9 cellular contexts compared by ENCODE assay signal in the genomic region with DNA sequence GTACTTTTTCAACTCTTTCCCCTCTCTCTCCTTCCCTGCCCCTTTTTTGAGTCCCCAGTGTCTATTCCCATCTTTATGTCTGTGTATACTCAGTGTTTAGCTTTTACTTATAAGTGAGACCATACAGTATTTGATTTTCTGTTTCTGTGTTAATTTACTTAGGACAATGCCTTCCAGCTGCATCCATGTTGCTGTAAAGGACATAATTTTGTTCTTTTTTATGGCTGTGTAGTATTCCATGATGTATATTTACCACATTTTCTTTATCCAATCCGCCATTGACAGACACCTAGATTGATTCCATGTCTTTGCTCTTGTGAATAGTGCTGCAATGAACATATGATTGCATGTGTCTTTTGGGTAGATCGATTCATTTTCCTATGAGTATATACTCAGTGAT. TPM values are rescaled to one million over a fixed set of nuclear protein-coding genes. Genes with fewer than 3 reads are reported as not detected.
"Had no signal": no experiment of that assay in that cellular context is flagged by ENCODE, and none has a peak within 500 bp of the region (broad histone marks: within the 10 kb centered on the region; RNA-seq: fewer than 3 reads in every experiment).

No MANE protein-coding gene starts in this region.

- H3K4me1 Mint-ChIP-seq: IgD-negative memory B cell had no signal

- H3K27ac Mint-ChIP-seq: IgD-negative memory B cell had no signal

- FAIRE-seq: HepG2, HTR-8/SVneo had no signal

- H3K27me3 Mint-ChIP-seq: IgD-negative memory B cell had no signal

- H3K4me2 ChIP-seq: KMS-11 had no signal

- DNase-seq: IMR-90, KBM-7, KG1 had no signal

- H3K9ac ChIP-seq: KMS-11 had no signal

- H3K27ac ChIP-seq: HL-60, KMS-11 had no signal

- ATAC-seq: HepG2 had no signal

- H3K4me3 Mint-ChIP-seq: IgD-negative memory B cell had no signal

RNA-seq across cellular contexts. Expression of gene CPB2, which starts 41.5 kb away (rescaled TPM):
- total RNA-seq: HT-29, IMR-90 had no signal
- polyA plus RNA-seq: IMR-90 had no signal
